ENCODE assay signal across 1 cellular context in genomic region chr11:118435893-118436624, GRCh38.
TF ChIP-seq lines count a peak whose summit lies in the region.

Gene KMT2A (plus strand): TSS chr11:118436492. CDS start chr11:118436513, 21 bp downstream.

TF ChIP-seq in HepG2, 621 proteins besides CTCF, POLR2A, EP300 and RAD21 (continued from another document and continues in another):
- TF ChIP-seq ZNF318 (CRISPR knock-in tag; IDR thresholded peaks at IDR 0.05) (no peak), ZNF850 (CRISPR knock-in tag; conservative IDR thresholded peaks at IDR 0.05) (no peak), NFE2L1 (CRISPR knock-in tag; IDR thresholded peaks at IDR 0.05; ENCODE audit: borderline replicate concordance) (no peak), ZNF572 (CRISPR knock-in tag; IDR thresholded peaks at IDR 0.05) (no peak), ZNF451 (CRISPR knock-in tag; IDR thresholded peaks at IDR 0.05) (no peak), SP2 (CRISPR knock-in tag; IDR thresholded peaks at IDR 0.05) (peak; percentile 24; the same call in 1 of the 2 replicates), TBX3 (IDR thresholded peaks at IDR 0.05; ENCODE audit: borderline replicate concordance) (peak; percentile 67), ZNF382 (CRISPR knock-in tag; IDR thresholded peaks at IDR 0.05; ENCODE audit: borderline replicate concordance) (no peak), ZNF597 (CRISPR knock-in tag; IDR thresholded peaks at IDR 0.05) (no peak), ZNF326 (CRISPR knock-in tag; IDR thresholded peaks at IDR 0.05; ENCODE audit: borderline replicate concordance) (no peak), RXRB (CRISPR knock-in tag; IDR thresholded peaks at IDR 0.05; ENCODE audit: borderline replicate concordance) (no peak; the same call in 1 of the 2 replicates), SOX13 (IDR thresholded peaks at IDR 0.05) (no peak), SOX13 (CRISPR knock-in tag; conservative IDR thresholded peaks at IDR 0.05 in 1 of 2, IDR thresholded peaks at IDR 0.05 in 1 of 2) (peak in 1 of 2 experiments; percentile 37; a peak in 2 of 4 replicates), ZNF567 (CRISPR knock-in tag; IDR thresholded peaks at IDR 0.05; ENCODE audit: borderline replicate concordance) (no peak; the same call in 1 of the 2 replicates), GABPB1 (CRISPR knock-in tag; IDR thresholded peaks at IDR 0.05) (peak; percentile 76; the same call in 1 of the 2 replicates), CEBPB (IDR thresholded peaks at IDR 0.05; ENCODE audit: borderline replicate concordance, low read depth, low read length) (no peak), KDM6A (CRISPR knock-in tag; IDR thresholded peaks at IDR 0.05; ENCODE audit: low read depth) (no peak), NRL (CRISPR knock-in tag; IDR thresholded peaks at IDR 0.05; ENCODE audit: borderline replicate concordance) (peak; percentile 41; the same call in 1 of the 2 replicates), FOXA1 (IDR thresholded peaks at IDR 0.05) (no peak), FOXA1 (CRISPR knock-in tag; IDR thresholded peaks at IDR 0.05) (no peak), ZNF335 (CRISPR knock-in tag; IDR thresholded peaks at IDR 0.05) (peak; percentile 84; the same call in 1 of the 2 replicates), MYNN (CRISPR knock-in tag; IDR thresholded peaks at IDR 0.05; ENCODE audit: low read depth) (no peak), RBAK (CRISPR knock-in tag; IDR thresholded peaks at IDR 0.05) (no peak), KAT8 (CRISPR knock-in tag; IDR thresholded peaks at IDR 0.05) (peak; percentile 32; the same call in 1 of the 2 replicates), POGK (CRISPR knock-in tag; conservative IDR thresholded peaks at IDR 0.05) (peak; percentile 84), ZNF564 (CRISPR knock-in tag; IDR thresholded peaks at IDR 0.05) (no peak), DNMT3B (CRISPR knock-in tag; conservative IDR thresholded peaks at IDR 0.05) (no peak), BCL3 (CRISPR knock-in tag; IDR thresholded peaks at IDR 0.05) (no peak), ZBTB14 (CRISPR knock-in tag; IDR thresholded peaks at IDR 0.05) (no peak; the same call in 1 of the 2 replicates), ZNF7 (CRISPR knock-in tag; IDR thresholded peaks at IDR 0.05) (no peak), ZNF644 (CRISPR knock-in tag; IDR thresholded peaks at IDR 0.05; ENCODE audit: low read depth) (no peak), TOPORS (CRISPR knock-in tag; IDR thresholded peaks at IDR 0.05) (no peak), FOXM1 (CRISPR knock-in tag; IDR thresholded peaks at IDR 0.05) (no peak), ASH2L (IDR thresholded peaks at IDR 0.05; ENCODE audit: insufficient read length, low read depth, low read length) (peak; percentile 89), MED13 (CRISPR knock-in tag; IDR thresholded peaks at IDR 0.05) (0 out of 2 replicates have a peak, but pooled peaks have one; percentile 19), HNRNPK (IDR thresholded peaks at IDR 0.05; ENCODE audit: low read depth, low read length, poor library complexity, severe bottlenecking) (peak; percentile 92), NFKBIZ (CRISPR knock-in tag; IDR thresholded peaks at IDR 0.05) (no peak), POLR2AphosphoS5 (IDR thresholded peaks at IDR 0.05; ENCODE audit: low read depth, low read length) (peak; percentile 88), EHMT2 (IDR thresholded peaks at IDR 0.05; ENCODE audit: borderline replicate concordance, low read depth, low read length) (no peak), ZNF510 (CRISPR knock-in tag; IDR thresholded peaks at IDR 0.05; ENCODE audit: low read depth) (no peak), ZNF180 (CRISPR knock-in tag; IDR thresholded peaks at IDR 0.05; ENCODE audit: borderline replicate concordance, low read depth) (no peak), ZNF354B (CRISPR knock-in tag; IDR thresholded peaks at IDR 0.05) (no peak), GRHL1 (CRISPR knock-in tag; conservative IDR thresholded peaks at IDR 0.05) (no peak), AHR (CRISPR knock-in tag; IDR thresholded peaks at IDR 0.05) (no peak), POGZ (CRISPR knock-in tag; IDR thresholded peaks at IDR 0.05) (no peak), TSC22D2 (CRISPR knock-in tag; IDR thresholded peaks at IDR 0.05; ENCODE audit: borderline replicate concordance) (no peak)
- TF ChIP-seq, protein P1, sequence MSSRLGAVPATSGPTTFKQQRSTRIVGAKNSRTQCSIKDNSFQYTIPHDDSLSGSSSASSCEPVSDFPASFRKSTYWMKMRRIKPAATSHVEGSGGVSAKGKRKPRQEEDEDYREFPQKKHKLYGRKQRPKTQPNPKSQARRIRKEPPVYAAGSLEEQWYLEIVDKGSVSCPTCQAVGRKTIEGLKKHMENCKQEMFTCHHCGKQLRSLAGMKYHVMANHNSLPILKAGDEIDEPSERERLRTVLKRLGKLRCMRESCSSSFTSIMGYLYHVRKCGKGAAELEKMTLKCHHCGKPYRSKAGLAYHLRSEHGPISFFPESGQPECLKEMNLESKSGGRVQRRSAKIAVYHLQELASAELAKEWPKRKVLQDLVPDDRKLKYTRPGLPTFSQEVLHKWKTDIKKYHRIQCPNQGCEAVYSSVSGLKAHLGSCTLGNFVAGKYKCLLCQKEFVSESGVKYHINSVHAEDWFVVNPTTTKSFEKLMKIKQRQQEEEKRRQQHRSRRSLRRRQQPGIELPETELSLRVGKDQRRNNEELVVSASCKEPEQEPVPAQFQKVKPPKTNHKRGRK (CRISPR knock-in tag; IDR thresholded peaks at IDR 0.05), result no peak
- TF ChIP-seq, protein P2, sequence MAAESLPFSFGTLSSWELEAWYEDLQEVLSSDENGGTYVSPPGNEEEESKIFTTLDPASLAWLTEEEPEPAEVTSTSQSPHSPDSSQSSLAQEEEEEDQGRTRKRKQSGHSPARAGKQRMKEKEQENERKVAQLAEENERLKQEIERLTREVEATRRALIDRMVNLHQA (CRISPR knock-in tag; IDR thresholded peaks at IDR 0.05), result no peak
- TF ChIP-seq, protein P3, sequence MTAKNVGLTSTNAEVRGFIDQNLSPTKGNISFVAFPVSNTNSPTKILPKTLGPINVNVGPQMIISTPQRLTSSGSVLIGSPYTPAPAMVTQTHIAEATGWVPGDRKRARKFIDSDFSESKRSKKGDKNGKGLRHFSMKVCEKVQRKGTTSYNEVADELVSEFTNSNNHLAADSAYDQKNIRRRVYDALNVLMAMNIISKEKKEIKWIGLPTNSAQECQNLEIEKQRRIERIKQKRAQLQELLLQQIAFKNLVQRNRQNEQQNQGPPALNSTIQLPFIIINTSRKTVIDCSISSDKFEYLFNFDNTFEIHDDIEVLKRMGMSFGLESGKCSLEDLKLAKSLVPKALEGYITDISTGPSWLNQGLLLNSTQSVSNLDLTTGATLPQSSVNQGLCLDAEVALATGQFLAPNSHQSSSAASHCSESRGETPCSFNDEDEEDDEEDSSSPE (CRISPR knock-in tag; IDR thresholded peaks at IDR 0.05), result peak; percentile 46; the same call in 1 of the 2 replicates
